21 cellular contexts compared by ENCODE assay signal in the genomic region with DNA sequence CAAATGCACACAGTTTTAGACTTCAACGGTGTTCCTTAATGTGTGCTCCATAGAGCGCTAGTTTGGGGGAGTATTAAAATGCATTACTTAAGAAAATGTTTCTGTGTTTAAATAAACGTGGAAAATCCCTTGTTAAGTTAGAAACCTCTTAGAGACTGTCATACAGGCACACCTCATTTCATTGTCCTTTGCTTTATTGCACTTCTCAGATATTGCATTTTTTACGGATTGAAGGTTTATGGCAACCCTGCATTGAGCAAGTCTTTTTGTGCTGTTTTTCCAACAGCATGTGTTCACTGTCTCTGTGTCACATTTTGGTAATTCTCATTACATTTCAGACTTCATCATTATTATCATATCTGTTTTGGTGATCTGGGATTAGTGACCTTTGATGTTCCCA.
DNase-seq lines count a peak whose midpoint lies in the region; ATAC-seq, FAIRE-seq and TF ChIP-seq lines count a peak whose summit lies in the region.
"Had no signal": no experiment of that assay in that cellular context is flagged by ENCODE, and none has a peak within 500 bp of the region (broad histone marks: within the 10 kb centered on the region; RNA-seq: fewer than 3 reads in every experiment).

No MANE protein-coding gene starts in this region.

- intact Hi-C loops in left colon (cut with DNase I, micrococcal nuclease): no loop called here

- ATAC-seq in left colon: peak; percentile 90
- ATAC-seq: A549; CD8-positive, alpha-beta T cell; GM12878 had no signal

- peak overlapping the region; percentile 17 to 51 for H3K27ac ChIP-seq in mucosa of rectum (ENCODE audit: low read depth in 2 of 2, low read length in 2 of 2)
- H3K27ac ChIP-seq: 22Rv1; A549; BLaER1 treated with 17β-estradiol and CSF1 and Interleukin-3, amounts not matched to agents 10 nM and 100 nM; C4-2B had no signal

- peaks cover 3 to 4% of the 10 kb centered on the region in 2 donors for H3K36me3 ChIP-seq in mucosa of rectum (ENCODE audit: control insufficient read depth in 2 of 2, insufficient read depth in 2 of 2, low read length in 2 of 2)

- no peaks in the 10 kb centered on the region for H3K9me3 ChIP-seq in mucosa of rectum (ENCODE audit: control insufficient read depth in 2 of 2, low read length in 2 of 2)
- H3K9me3 ChIP-seq: A549, Caco-2 had no signal

- peaks cover 2 to 6% of the 10 kb centered on the region in 2 donors for H3K4me1 ChIP-seq in mucosa of rectum (ENCODE audit: control insufficient read depth in 2 of 2, insufficient read depth in 2 of 2, low read length in 2 of 2)
- H3K4me1 ChIP-seq: Caco-2 had no signal

- no peak overlapping the region for H3K4me3 ChIP-seq in mucosa of rectum (ENCODE audit: low read length in 2 of 2)
- H3K4me3 ChIP-seq: A549; BLaER1 treated with 17β-estradiol and CSF1 and Interleukin-3, amounts not matched to agents 10 nM and 100 nM; GM12878 had no signal

- DNase-seq in H54 (ENCODE audit: insufficient read length, low spot score) (no peak), left colon (no peak), GDM1 (lab: John Stamatoyannopoulos, UW) (no peak), MV-4-11 (lab: John Stamatoyannopoulos, UW) (no peak), mesenteric fat pad (ENCODE audit: low spot score) (no peak)
- DNase-seq: AML-193; Caco-2; Calu3; CD4-positive, alpha-beta T cell; CD8-positive, alpha-beta T cell; DMS79 treated with DMSO at 0.1 percent for 48 hours had no signal

- no peaks in the 10 kb centered on the region for H3K27me3 ChIP-seq in mucosa of rectum (ENCODE audit: control insufficient read depth in 2 of 2, insufficient read depth in 2 of 2, low read length in 2 of 2)
- H3K27me3 ChIP-seq: BLaER1 treated with 17β-estradiol and CSF1 and Interleukin-3, amounts not matched to agents 10 nM and 100 nM had no signal

- TF ChIP-seq POLR2A in H54 (IDR thresholded peaks at IDR 0.05; ENCODE audit: low read depth, low read length): no peak

- no peak overlapping the region for H3K9ac ChIP-seq in mucosa of rectum (ENCODE audit: low read depth in 1 of 2, low read length in 2 of 2)
- H3K9ac ChIP-seq: BLaER1 treated with 17β-estradiol and CSF1 and Interleukin-3, amounts not matched to agents 10 nM and 100 nM had no signal

- FAIRE-seq in H54 (lab: Jason Lieb, UNC): peak; percentile 88
- FAIRE-seq: A549, D721Med, G401.6, GM12878, GM12892, GM19239 had no signal
